ENCODE assay signal across 19 cellular contexts in the genomic region with DNA sequence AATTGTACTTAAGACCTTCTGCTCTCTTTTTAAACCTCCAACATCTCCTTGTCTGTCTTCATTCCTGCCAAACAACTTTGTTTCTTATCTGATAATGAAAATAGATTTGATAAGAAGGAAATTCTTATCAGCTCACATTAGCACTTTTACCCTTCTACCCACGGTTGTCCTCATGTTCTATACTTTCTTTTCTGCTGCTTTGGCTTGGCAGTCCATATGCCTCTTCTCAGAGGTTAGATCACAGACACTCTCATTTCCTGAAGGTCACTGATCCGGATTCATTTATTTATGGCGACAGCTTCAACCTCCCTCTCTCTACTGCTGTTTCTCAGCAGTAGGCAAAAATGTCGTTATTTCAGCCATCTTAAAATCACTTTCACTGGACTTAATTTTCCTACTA.
"Had no signal": no experiment of that assay in that cellular context is flagged by ENCODE, and none has a peak within 500 bp of the region (broad histone marks: within the 10 kb centered on the region; RNA-seq: fewer than 3 reads in every experiment).

No MANE protein-coding gene starts in this region.

- FAIRE-seq: bronchial epithelial cell had no signal

- ATAC-seq: activated CD4-positive, CD25-positive, alpha-beta regulatory T cell treated with anti-CD3 and anti-CD28 coated beads, Interleukin-2, amount 50 U/mL, for 24 hours; activated CD8-positive, alpha-beta T cell treated with anti-CD3 and anti-CD28 coated beads for 36 hours had no signal

- H3K9me3 Mint-ChIP-seq: activated naive CD8-positive, alpha-beta T cell treated with anti-CD3 and anti-CD28 coated beads, Interleukin-2, amount 10 ng/mL, durations not matched to agents 7 days and 5 days; T-helper 1 cell treated with Interleukin-12 subunit alpha and Interleukin-12 subunit beta and Interleukin-4 antibody, amounts not matched to agents 30 μg/mL and 1 μg/mL, for 36 hours had no signal

- H2AFZ ChIP-seq: PC-9 had no signal

- H3K27me3 Mint-ChIP-seq: activated CD8-positive, alpha-beta T cell treated with anti-CD3 and anti-CD28 coated beads for 36 hours; activated naive CD8-positive, alpha-beta T cell treated with anti-CD3 and anti-CD28 coated beads, Interleukin-2, amount 10 ng/mL, durations not matched to agents 7 days and 5 days had no signal

- H3K4me3 ChIP-seq: PC-9 had no signal

- H3K27ac ChIP-seq: PC-9 had no signal

- DNase-seq: activated CD4-positive, alpha-beta T cell treated with anti-CD3 and anti-CD28 coated beads for 4 hours; activated CD8-positive, alpha-beta memory T cell treated with anti-CD3 and anti-CD28 coated beads, Interleukin-2, amount 50 U/mL, for 48 hours; activated CD8-positive, alpha-beta T cell treated with anti-CD3 and anti-CD28 coated beads for 36 hours; activated naive CD4-positive, alpha-beta T cell treated with anti-CD3 and anti-CD28 coated beads, Interleukin-2, amount 50 U/mL, for 16 hours; activated naive CD8-positive, alpha-beta T cell treated with anti-CD3 and anti-CD28 coated beads, Interleukin-2, amount 10 ng/mL, durations not matched to agents 7 days and 5 days; activated T-cell treated with anti-CD3 and anti-CD28 coated beads, Interleukin-2, amount 50 U/mL, for 1 hour; aorta; central memory CD4-positive, alpha-beta T cell; NCI-H1048; NCI-H146; NCI-H187 treated with DMSO at 0.1 percent for 48 hours; NCI-H2081 treated with DMSO at 0.1 percent for 48 hours; NCI-H446; NCI-H524; PC-9; SHP77 treated with DMSO at 0.1 percent for 48 hours had no signal

- H3K4me1 Mint-ChIP-seq: activated naive CD8-positive, alpha-beta T cell treated with anti-CD3 and anti-CD28 coated beads, Interleukin-2, amount 10 ng/mL, durations not matched to agents 7 days and 5 days had no signal

- H3K36me3 Mint-ChIP-seq: activated naive CD8-positive, alpha-beta T cell treated with anti-CD3 and anti-CD28 coated beads, Interleukin-2, amount 10 ng/mL, durations not matched to agents 7 days and 5 days had no signal

- H3K4me2 ChIP-seq: PC-9 had no signal

- H3K27ac Mint-ChIP-seq: activated CD8-positive, alpha-beta T cell treated with anti-CD3 and anti-CD28 coated beads for 36 hours; activated naive CD8-positive, alpha-beta T cell treated with anti-CD3 and anti-CD28 coated beads, Interleukin-2, amount 10 ng/mL, durations not matched to agents 7 days and 5 days; T-helper 1 cell treated with Interleukin-12 subunit alpha and Interleukin-12 subunit beta and Interleukin-4 antibody, amounts not matched to agents 30 μg/mL and 1 μg/mL, for 36 hours had no signal

- H3K4me3 Mint-ChIP-seq: activated CD8-positive, alpha-beta T cell treated with anti-CD3 and anti-CD28 coated beads for 36 hours; activated naive CD8-positive, alpha-beta T cell treated with anti-CD3 and anti-CD28 coated beads, Interleukin-2, amount 10 ng/mL, durations not matched to agents 7 days and 5 days; T-helper 1 cell treated with Interleukin-12 subunit alpha and Interleukin-12 subunit beta and Interleukin-4 antibody, amounts not matched to agents 30 μg/mL and 1 μg/mL, for 36 hours had no signal
